In genomic region chr9:97468658-97469448, GRCh38 we compare ENCODE assay signal across 8 cellular contexts.
DNase-seq lines count a peak whose midpoint lies in the region; ATAC-seq, FAIRE-seq and TF ChIP-seq lines count a peak whose summit lies in the region.

No MANE protein-coding gene starts in this region.

- DNase-seq in DMS 273 (lab: John Stamatoyannopoulos, UW; ENCODE audit: unreplicated experiment): peak; percentile 85
- DNase-seq in NCI-H69 (lab: John Stamatoyannopoulos, UW): peak; percentile 89
- peak; percentile 20 for DNase-seq in activated T-cell treated with anti-CD3 and anti-CD28 coated beads for 48 hours (ENCODE audit: low read depth)
- DNase-seq in fibroblast of the conjunctiva (ENCODE audit: low read depth): peak; percentile 40
- DNase-seq in nephron progenitor cell: peak; percentile 71
- peak; percentile 79 for DNase-seq in urothelium cell line (ENCODE audit: low spot score)

- H3K4me1 Mint-ChIP-seq in nephron progenitor cell: no peaks in the 10 kb centered on the region

- H3K36me3 Mint-ChIP-seq in nephron progenitor cell (ENCODE audit: low read depth): no peaks in the 10 kb centered on the region

- TF ChIP-seq CTCF in nephron progenitor cell (IDR thresholded peaks at IDR 0.05): peak; percentile 72

- no peak for FAIRE-seq in urothelium cell line (lab: Jason Lieb, UNC)

- no peak overlapping the region for H3K27ac Mint-ChIP-seq in nephron progenitor cell

- H3K9me3 Mint-ChIP-seq in nephron progenitor cell: no peaks in the 10 kb centered on the region

- ATAC-seq in GM19397 (IDR thresholded peaks at IDR 0.05; ENCODE audit: unreplicated experiment) (peak; percentile 71), HG03432 (IDR thresholded peaks at IDR 0.05; ENCODE audit: unreplicated experiment) (peak; percentile 85)

- no peak overlapping the region for H3K4me3 Mint-ChIP-seq in nephron progenitor cell

- H3K27me3 Mint-ChIP-seq in nephron progenitor cell (ENCODE audit: low read depth, poor library complexity): peaks cover 15% of the 10 kb centered on the region

Comparison
In these comparisons a context has a peak if more than half of its experiments do, and no peak if none do; other contexts are left out.
1. Peak in every context shown above with its lines: DNase-seq and ATAC-seq.
2. DNase-seq: peak in every context shown above with its lines; median percentile 89 in NCI-H69; 85 in DMS 273; 79 in urothelium cell line; 71 in nephron progenitor cell; 40 in fibroblast of the conjunctiva; 20 in activated T-cell treated with anti-CD3 and anti-CD28 coated beads for 48 hours.